Comparison of ENCODE assay signal across 1 cellular context in genomic region chr7:77421273-77421672, GRCh38.
TF ChIP-seq lines count a peak whose summit lies in the region.

No MANE protein-coding gene starts in this region.

TF ChIP-seq in H1, 55 proteins besides CTCF, POLR2A, EP300 and RAD21:
- no peak for TF ChIP-seq EGR1 (IDR thresholded peaks at IDR 0.05; ENCODE audit: borderline replicate concordance, low read depth, low read length)
- TF ChIP-seq CTBP2 (IDR thresholded peaks at IDR 0.05; ENCODE audit: borderline replicate concordance, insufficient read depth, insufficient read length, low read length) = no peak
- TF ChIP-seq ASH2L (IDR thresholded peaks at IDR 0.05; ENCODE audit: low read length) = no peak
- no peak for TF ChIP-seq KDM1A (IDR thresholded peaks at IDR 0.05; ENCODE audit: borderline replicate concordance, low read length)
- TF ChIP-seq SIN3A (conservative IDR thresholded peaks at IDR 0.05 in 1 of 2, IDR thresholded peaks at IDR 0.05 in 1 of 2; ENCODE audit: low read depth in 1 of 2, low read length in 2 of 2) = no peak
- no peak for TF ChIP-seq JUN (IDR thresholded peaks at IDR 0.05; ENCODE audit: low read depth, low read length)
- no peak for TF ChIP-seq RXRA (IDR thresholded peaks at IDR 0.05; ENCODE audit: insufficient read depth, low read depth, low read length)
- no peak for TF ChIP-seq SRF (IDR thresholded peaks at IDR 0.05; ENCODE audit: low read depth, low read length)
- no peak for TF ChIP-seq ATF3 (IDR thresholded peaks at IDR 0.05; ENCODE audit: insufficient read depth, low read depth, low read length)
- no peak for TF ChIP-seq USF2 (IDR thresholded peaks at IDR 0.05; ENCODE audit: low read length)
- no peak for TF ChIP-seq GABPA (IDR thresholded peaks at IDR 0.05; ENCODE audit: borderline replicate concordance, insufficient read depth, low read length)
- TF ChIP-seq CBX5 (IDR thresholded peaks at IDR 0.05; ENCODE audit: low read depth, low read length) = no peak
- TF ChIP-seq CBX8 (IDR thresholded peaks at IDR 0.05; ENCODE audit: borderline replicate concordance, low read depth, low read length) = no peak
- no peak for TF ChIP-seq SIRT6 (IDR thresholded peaks at IDR 0.05; ENCODE audit: low read length)
- no peak for TF ChIP-seq TCF12 (IDR thresholded peaks at IDR 0.05; ENCODE audit: low read depth, low read length)
- no peak for TF ChIP-seq GTF2F1 (IDR thresholded peaks at IDR 0.05; ENCODE audit: borderline replicate concordance, low read depth, low read length)
